ENCODE assay signal across 8 cellular contexts in the genomic region with DNA sequence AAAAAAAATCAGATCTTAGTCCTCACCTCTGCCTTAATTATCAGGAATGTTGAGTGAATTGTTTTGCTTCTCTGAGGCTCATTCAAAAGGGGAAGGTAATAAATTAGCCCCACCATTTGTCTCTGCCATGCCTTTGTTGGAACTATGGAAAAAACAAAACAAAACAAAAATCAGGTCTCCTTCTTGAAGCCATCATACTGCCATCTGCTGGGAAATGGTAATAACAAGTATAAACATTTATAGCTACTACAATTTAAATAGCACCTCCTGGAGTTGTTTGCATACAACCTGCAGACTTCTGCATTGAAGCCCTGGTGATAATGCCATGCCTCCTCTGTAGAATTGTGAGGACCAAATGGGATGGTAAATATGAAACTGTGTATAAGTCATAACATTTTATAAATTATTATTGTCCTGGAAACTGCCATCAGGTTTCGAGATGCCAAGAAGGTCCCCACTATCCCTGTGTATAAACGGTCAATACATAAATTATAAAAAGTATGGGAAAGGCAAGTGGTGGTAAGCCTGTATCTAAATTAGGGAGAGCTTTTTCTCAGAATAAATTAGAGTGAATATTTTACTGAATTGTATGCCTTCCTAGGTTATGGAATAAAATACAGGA.
DNase-seq lines count a peak whose midpoint lies in the region; ATAC-seq and TF ChIP-seq lines count a peak whose summit lies in the region.

No MANE protein-coding gene starts in this region.

- peaks cover 9% of the 10 kb centered on the region for H3K4me1 ChIP-seq in DOHH2 (ENCODE audit: control insufficient read depth, low read length)
- H3K4me1 ChIP-seq in Karpas-422 (ENCODE audit: low read length), result peaks cover 24% of the 10 kb centered on the region
- no peaks in the 10 kb centered on the region for H3K4me1 ChIP-seq in OCI-LY3 (ENCODE audit: low read length)
- H3K4me1 ChIP-seq in mucosa of descending colon (ENCODE audit: low read depth), result no peaks in the 10 kb centered on the region

- H3K27me3 ChIP-seq in DOHH2 (ENCODE audit: control insufficient read depth, low read length), result no peaks in the 10 kb centered on the region
- H3K27me3 ChIP-seq in Karpas-422 (ENCODE audit: low read length), result no peaks in the 10 kb centered on the region
- H3K27me3 ChIP-seq in OCI-LY3 (ENCODE audit: low read depth, low read length), result no peaks in the 10 kb centered on the region

- peaks cover 20% of the 10 kb centered on the region for H3K36me3 ChIP-seq in DOHH2 (ENCODE audit: control insufficient read depth, low read length)
- no peaks in the 10 kb centered on the region for H3K36me3 ChIP-seq in Karpas-422 (ENCODE audit: insufficient read depth, low read length)
- no peaks in the 10 kb centered on the region for H3K36me3 ChIP-seq in OCI-LY3 (replicated peaks; ENCODE audit: low read depth, low read length)
- H3K36me3 ChIP-seq in mucosa of descending colon (ENCODE audit: low read depth), result no peaks in the 10 kb centered on the region

- intact Hi-C loops in mucosa of descending colon (cut with DNase I, micrococcal nuclease), result loop anchor here in 1 of 2 donors (10.0 kb wide), 1 partner anchor 247 kb away; no protein-coding TSS in a partner anchor

- no peak overlapping the region for H3K4me3 ChIP-seq in DOHH2 (ENCODE audit: low read length)
- no peak overlapping the region for H3K4me3 ChIP-seq in Karpas-422 (ENCODE audit: low read length)
- H3K4me3 ChIP-seq in OCI-LY3 (ENCODE audit: low read length), result no peak overlapping the region
- H3K4me3 ChIP-seq in mucosa of descending colon, result no peak overlapping the region

- ATAC-seq in mucosa of descending colon (peak; percentile 85), GM19324 (IDR thresholded peaks at IDR 0.05; ENCODE audit: low FRiP score, unreplicated experiment) (no peak)

- H3K27ac ChIP-seq in DOHH2 (ENCODE audit: low read depth, low read length) (no peak overlapping the region), Karpas-422 (ENCODE audit: low read length) (peak overlapping the region; percentile 54), OCI-LY3 (ENCODE audit: low read length) (no peak overlapping the region)

- TF ChIP-seq CTCF in DOHH2 (IDR thresholded peaks at IDR 0.05; ENCODE audit: low read depth, low read length, poor library complexity, severe bottlenecking) (peak; percentile 63), OCI-LY3 (IDR thresholded peaks at IDR 0.05; ENCODE audit: low read depth, low read length) (peak; percentile 74), mucosa of descending colon (IDR thresholded peaks at IDR 0.05) (no peak)

- H3K9me2 ChIP-seq in DOHH2 (replicated peaks; ENCODE audit: control insufficient read depth, low read length) (no peaks in the 10 kb centered on the region), Karpas-422 (replicated peaks; ENCODE audit: insufficient read depth, low read length) (no peaks in the 10 kb centered on the region)

- H3K9me3 ChIP-seq in DOHH2 (ENCODE audit: control insufficient read depth, insufficient read depth, low read length) (no peaks in the 10 kb centered on the region), Karpas-422 (ENCODE audit: low read length) (no peaks in the 10 kb centered on the region), OCI-LY3 (ENCODE audit: insufficient read depth, low read length) (no peaks in the 10 kb centered on the region), mucosa of descending colon (no peaks in the 10 kb centered on the region)

- peaks cover 21% of the 10 kb centered on the region for H3K79me2 ChIP-seq in DOHH2 (ENCODE audit: control insufficient read depth, low read length)
- H3K79me2 ChIP-seq in Karpas-422 (ENCODE audit: low read length), result peaks cover 63% of the 10 kb centered on the region
- no peaks in the 10 kb centered on the region for H3K79me2 ChIP-seq in OCI-LY3 (ENCODE audit: low read length)

- DNase-seq in Karpas-422 (peak; percentile 87), dermis microvascular lymphatic vessel endothelial cell (ENCODE audit: low read depth in 2 of 2) (peak; percentile 74 to 86), mucosa of descending colon (peak in 1 of 3 donors; percentile 7), islet precursor cell (no peak)
- DNase-seq in stimulated activated CD4-positive, alpha-beta T cell treated with anti-CD3 and anti-CD28 coated beads, Interleukin-15, amount 100 ng/mL, for 24 hours, result no peak

- H4K20me1 ChIP-seq in DOHH2 (ENCODE audit: control insufficient read depth, insufficient read depth, low read depth, low read length) (no peaks in the 10 kb centered on the region), Karpas-422 (ENCODE audit: insufficient read depth, low read depth, low read length) (no peaks in the 10 kb centered on the region), OCI-LY3 (ENCODE audit: insufficient read depth, low read length) (no peaks in the 10 kb centered on the region)

- 0 out of 2 replicates have a peak, but pooled peaks cover 3% of the 10 kb centered on the region for H3F3A ChIP-seq in DOHH2 (ENCODE audit: control insufficient read depth, insufficient read depth)

- H3K4me2 ChIP-seq in DOHH2 (ENCODE audit: low read length) (0 out of 2 replicates have a peak overlapping the region, but pooled peaks have one; percentile 11), Karpas-422 (ENCODE audit: low read depth, low read length, poor library complexity, severe bottlenecking) (peak overlapping the region; percentile 39), OCI-LY3 (ENCODE audit: low read length) (no peak overlapping the region)

- H3K9ac ChIP-seq in Karpas-422 (ENCODE audit: low read length) (no peak overlapping the region), OCI-LY3 (ENCODE audit: low read length) (no peak overlapping the region)

- H2AFZ ChIP-seq in Karpas-422 (ENCODE audit: low read length) (no peak overlapping the region), OCI-LY3 (ENCODE audit: low read depth, low read length) (no peak overlapping the region)

Comparison
In these comparisons a context has a peak if more than half of its experiments do, and no peak if none do; other contexts are left out.
1. DNase-seq: peak in Karpas-422 (single experiment) and dermis microvascular lymphatic vessel endothelial cell (2 of 2); none in stimulated activated CD4-positive, alpha-beta T cell treated with anti-CD3 and anti-CD28 coated beads, Interleukin-15, amount 100 ng/mL, for 24 hours (single experiment) and islet precursor cell (single experiment).